ENCODE assay signal across 21 cellular contexts in genomic region chr12:87152084-87152483, GRCh38.
DNase-seq lines count a peak whose midpoint lies in the region; ATAC-seq and TF ChIP-seq lines count a peak whose summit lies in the region.
"Had no signal": no experiment of that assay in that cellular context is flagged by ENCODE, and none has a peak within 500 bp of the region (broad histone marks: within the 10 kb centered on the region; RNA-seq: fewer than 3 reads in every experiment).

No MANE protein-coding gene starts in this region.

- H3K23ac ChIP-seq in mesendoderm (ENCODE audit: low read length), result no peak overlapping the region

- H4K8ac ChIP-seq in mesendoderm (ENCODE audit: low read depth, low read length), result peak overlapping the region; percentile 29

- BruUV-seq in HCT116 (replicated peaks; lab: Mats Ljungman, UMichigan), result no TSS peak

- WGBS in mesendoderm (ENCODE audit: extremely low coverage, insufficient coverage, low lambda C conversion rate), result no CpG with 5 or more reads among the region's 2 CpGs
- 56% methylated on average over 2 of the region's 2 CpGs; no CpG with 5 or more reads in 1 of the 2 donors for WGBS in transverse colon (ENCODE audit: low coverage in 1 of 2), 2 donors

- TF ChIP-seq RAD21 in HCT116 (IDR thresholded peaks at IDR 0.05; ENCODE audit: low read depth), result no peak

- H3K27me3 ChIP-seq in HCT116 (ENCODE audit: insufficient read depth, low read length), result no peaks in the 10 kb centered on the region
- H3K27me3 ChIP-seq in MM.1S (replicated peaks; ENCODE audit: insufficient read depth, low read length), result no peaks in the 10 kb centered on the region
- H3K27me3 ChIP-seq in mesendoderm (ENCODE audit: insufficient read depth, low read length, poor library complexity), result no peaks in the 10 kb centered on the region
- no peaks in the 10 kb centered on the region for H3K27me3 ChIP-seq in transverse colon
- H3K27me3 ChIP-seq: esophagus muscularis mucosa, gastroesophageal sphincter, upper lobe of left lung had no signal

- no peaks in the 10 kb centered on the region for H3F3A ChIP-seq in MM.1S (ENCODE audit: insufficient read depth, low read length)

- TF ChIP-seq EP300 in transverse colon (IDR thresholded peaks at IDR 0.05; ENCODE audit: low read depth), result no peak

- H4K20me1 ChIP-seq in HCT116 (ENCODE audit: insufficient read depth) (no peaks in the 10 kb centered on the region), MM.1S (ENCODE audit: insufficient read depth, low read length) (no peaks in the 10 kb centered on the region)

- H3K4me2 ChIP-seq in HCT116 (ENCODE audit: low read length) (no peak overlapping the region), MM.1S (ENCODE audit: low read depth, low read length) (no peak overlapping the region), mesendoderm (ENCODE audit: low read length) (no peak overlapping the region)

- peak overlapping the region; percentile 49 for H3K56ac ChIP-seq in mesendoderm (ENCODE audit: low read length)

- no peak overlapping the region for H3K9ac ChIP-seq in HCT116 (ENCODE audit: low read length)
- H3K9ac ChIP-seq in MM.1S (ENCODE audit: low read length), result no peak overlapping the region
- H3K9ac ChIP-seq in mesendoderm (ENCODE audit: low read length), result no peak overlapping the region

- H2BK15ac ChIP-seq in mesendoderm (replicated peaks; ENCODE audit: low read depth), result no peak overlapping the region

- POLR2A ChIA-PET in HCT116 (lab: Charles Lee), result no interaction called here

- CTCF ChIA-PET in HCT116 (lab: Charles Lee), result no interaction called here

- no peaks in the 10 kb centered on the region for H3K79me2 ChIP-seq in HCT116 (ENCODE audit: insufficient read depth, low read length)
- H3K79me2 ChIP-seq in MM.1S (ENCODE audit: low read length), result no peaks in the 10 kb centered on the region
- H3K79me2 ChIP-seq in mesendoderm (ENCODE audit: control insufficient read depth, insufficient read depth, low read length), result no peaks in the 10 kb centered on the region

- H3K36me3 ChIP-seq in HCT116 (ENCODE audit: control insufficient read depth in 1 of 2, insufficient read depth in 2 of 2, low read length in 2 of 2) (no peaks in the 10 kb centered on the region), MM.1S (replicated peaks; ENCODE audit: insufficient read depth, low read length) (no peaks in the 10 kb centered on the region), mesendoderm (ENCODE audit: control insufficient read depth, insufficient read depth, low read length) (no peaks in the 10 kb centered on the region), transverse colon (no peaks in the 10 kb centered on the region)
- H3K36me3 ChIP-seq: esophagus muscularis mucosa, gastroesophageal sphincter, prostate gland, upper lobe of left lung had no signal

- H2AK5ac ChIP-seq in mesendoderm (ENCODE audit: low read length), result no peak overlapping the region

- no peaks in the 10 kb centered on the region for H3K79me1 ChIP-seq in mesendoderm (ENCODE audit: low read length)

- peak overlapping the region; percentile 43 for H3K18ac ChIP-seq in mesendoderm (ENCODE audit: low read length)

- TF ChIP-seq POLR2A in HCT116 (IDR thresholded peaks at IDR 0.05; ENCODE audit: borderline replicate concordance, extremely low read depth, insufficient read depth, insufficient read length), result no peak
- no peak for TF ChIP-seq POLR2A in transverse colon (IDR thresholded peaks at IDR 0.05)

- ATAC-seq in HCT116, result no peak
- peak; percentile 48 for ATAC-seq in esophagus mucosa
- ATAC-seq: activated CD8-positive, alpha-beta T cell treated with anti-CD3 and anti-CD28 coated beads for 36 hours; gastroesophageal sphincter had no signal

- in situ Hi-C loops in transverse colon (cut with MboI; ENCODE audit: low pct_ligation_motif_present in 1 of 4, low pct_unique_long_range_greater_than_20kb in 1 of 4, low sequenced_read_pairs in 3 of 4), result no loop called here

- no peaks in the 10 kb centered on the region for H3K9me2 ChIP-seq in HCT116 (ENCODE audit: insufficient read depth)
- no peaks in the 10 kb centered on the region for H3K9me2 ChIP-seq in MM.1S (replicated peaks; ENCODE audit: insufficient read depth, low read length)

- intact Hi-C loops in HCT116 (cut with micrococcal nuclease) (no loop called here), transverse colon (cut with DNase I; ENCODE audit: low total_unique reads) (no loop called here)

- H3K4ac ChIP-seq in mesendoderm (ENCODE audit: low read depth, low read length), result no peak overlapping the region

- TF ChIP-seq CTCF in HCT116 (IDR thresholded peaks at IDR 0.05 in 2 of 3, conservative IDR thresholded peaks at IDR 0.05 in 1 of 3; ENCODE audit: borderline replicate concordance in 1 of 3, insufficient read depth in 1 of 3, low read depth in 2 of 3, low read length in 2 of 3), result no peak
- no peak for TF ChIP-seq CTCF in MM.1S (IDR thresholded peaks at IDR 0.05; ENCODE audit: low read length)
- no peak for TF ChIP-seq CTCF in GM20000 (IDR thresholded peaks at IDR 0.05; ENCODE audit: extremely low read depth, missing control alignments)
- TF ChIP-seq CTCF in transverse colon (IDR thresholded peaks at IDR 0.05), result no peak

- H2AFZ ChIP-seq in HCT116 (ENCODE audit: low read depth, low read length, poor library complexity, severe bottlenecking), result peak overlapping the region; percentile 14
- H2AFZ ChIP-seq in MM.1S (ENCODE audit: low read length), result peak overlapping the region; percentile 84

- H3K4me3 ChIP-seq in HCT116 (replicated peaks in 1 of 2; ENCODE audit: low read depth in 1 of 2, low read length in 2 of 2) (no peak overlapping the region), MM.1S (ENCODE audit: low read length) (no peak overlapping the region), mesendoderm (ENCODE audit: low read length) (no peak overlapping the region), transverse colon (no peak overlapping the region)
- H3K4me3 ChIP-seq: esophagus muscularis mucosa, gastroesophageal sphincter, lung, prostate gland, upper lobe of left lung had no signal

- DNase-seq in HCT116 (ENCODE audit: low read depth, low spot score) (no peak), MM.1S (no peak), mesendoderm (peak; percentile 8), H4 (ENCODE audit: low spot score) (no peak), GM20000 (ENCODE audit: low spot score) (no peak), transverse colon (no peak), cortex of kidney (lab: John Stamatoyannopoulos, UW) (no peak)
- DNase-seq: activated CD4-positive, alpha-beta T cell treated with anti-CD3 and anti-CD28 coated beads for 1 hour; activated CD8-positive, alpha-beta T cell treated with anti-CD3 and anti-CD28 coated beads for 36 hours; activated effector memory CD4-positive, alpha-beta T cell treated with anti-CD3 and anti-CD28 coated beads, Interleukin-2, amount 50 U/mL, for 16 hours; activated naive CD8-positive, alpha-beta T cell treated with anti-CD3 and anti-CD28 coated beads, Interleukin-2, amount 10 ng/mL, durations not matched to agents 7 days and 5 days; effector CD4-positive, alpha-beta T cell; H9; KG1; NCI-H510A; upper lobe of left lung had no signal

- H3K27ac ChIP-seq in HCT116 (ENCODE audit: low read depth, low read length), result no peak overlapping the region
- peak overlapping the region; percentile 52; the same call in 1 of the 2 replicates for H3K27ac ChIP-seq in MM.1S (ENCODE audit: low read length)
- H3K27ac ChIP-seq in mesendoderm (ENCODE audit: low read depth, low read length), result peak overlapping the region; percentile 93
- H3K27ac ChIP-seq in transverse colon, result no peak overlapping the region
- H3K27ac ChIP-seq: esophagus muscularis mucosa, gastroesophageal sphincter, prostate gland, upper lobe of left lung had no signal

- no peak overlapping the region for H2BK5ac ChIP-seq in mesendoderm (ENCODE audit: low read length)

- no peaks in the 10 kb centered on the region for H3K9me3 ChIP-seq in HCT116 (ENCODE audit: control insufficient read depth in 1 of 2, insufficient read depth in 1 of 2, low read depth in 1 of 2, low read length in 2 of 2)
- no peaks in the 10 kb centered on the region for H3K9me3 ChIP-seq in MM.1S (replicated peaks; ENCODE audit: insufficient read depth, low read length)
- H3K9me3 ChIP-seq in transverse colon, result no peaks in the 10 kb centered on the region
- H3K9me3 ChIP-seq: esophagus muscularis mucosa, gastroesophageal sphincter, prostate gland, upper lobe of left lung had no signal

- RAD21 ChIA-PET in HCT116 (lab: Charles Lee; ENCODE audit: low non-redundant PET in 1 of 2, low total read pairs in 2 of 2, uncharacterized antibody in 2 of 2, unreplicated experiment in 2 of 2), result no interaction called here

- H2BK120ac ChIP-seq in mesendoderm (ENCODE audit: low read depth, low read length), result peak overlapping the region; percentile 49

- no peak overlapping the region for H4K5ac ChIP-seq in mesendoderm (ENCODE audit: low read length)

- H3K4me1 ChIP-seq in HCT116 (ENCODE audit: control insufficient read depth in 1 of 2, insufficient read depth in 2 of 2, low read length in 2 of 2), result peaks cover 0 to 9% of the 10 kb centered on the region in 2 experiments; a peak in 3 of 4 replicates
- peaks cover 17% of the 10 kb centered on the region for H3K4me1 ChIP-seq in MM.1S (ENCODE audit: low read length)
- no peaks in the 10 kb centered on the region for H3K4me1 ChIP-seq in mesendoderm (ENCODE audit: control insufficient read depth, low read depth, low read length)
- H3K4me1 ChIP-seq in transverse colon, result no peaks in the 10 kb centered on the region
- H3K4me1 ChIP-seq: esophagus muscularis mucosa, gastroesophageal sphincter, prostate gland, upper lobe of left lung had no signal

TF ChIP-seq in HCT116, 20 proteins besides CTCF, POLR2A, EP300 and RAD21:
- TF ChIP-seq FOSL1 (IDR thresholded peaks at IDR 0.05; ENCODE audit: low read depth) (no peak), YY1 (IDR thresholded peaks at IDR 0.05; ENCODE audit: extremely low read depth, insufficient replicate concordance, low read depth, low read length) (no peak)
TF ChIP-seq in HCT116: peak in this region for 0.

Comparison
In these comparisons a context has a peak if more than half of its experiments do, and no peak if none do; other contexts are left out.
1. H3K27ac ChIP-seq: peak in MM.1S (single experiment) and mesendoderm (single experiment); none in HCT116 (single experiment) and transverse colon (0 of 4).